ENCODE assay signal across 2 cellular contexts in genomic region chr3:48306860-48307530, GRCh38.
TF ChIP-seq lines count a peak whose summit lies in the region.

No MANE protein-coding gene starts in this region.

TF ChIP-seq in HEK293, 187 proteins besides CTCF, POLR2A, EP300 and RAD21 (continued from another document):
- TF ChIP-seq ZNF366 (tag by site-specific recombination; conservative IDR thresholded peaks at IDR 0.05) (0 out of 2 replicates have a peak, but pooled peaks have one; percentile 29), PRDM1 (tag by site-specific recombination; IDR thresholded peaks at IDR 0.05) (peak; percentile 55; the same call in 1 of the 2 replicates)

TF ChIP-seq in K562, 482 proteins besides CTCF, POLR2A, EP300 and RAD21 (continued from another document):
- peak; percentile 52 for TF ChIP-seq ZNF512 (tag; IDR thresholded peaks at IDR 0.05)
